ENCODE assay signal across 12 cellular contexts in genomic region chr20:49657118-49657901, GRCh38. TPM values are rescaled to one million over a fixed set of nuclear protein-coding genes. Genes with fewer than 3 reads are reported as not detected.
A peak's percentile ranks its signal among the peaks of the same experiment; 100 is the strongest.
DNase-seq lines count a peak whose midpoint lies in the region; ATAC-seq and TF ChIP-seq lines count a peak whose summit lies in the region.
"Had no signal": no experiment of that assay in that cellular context is flagged by ENCODE, and none has a peak within 500 bp of the region (broad histone marks: within the 10 kb centered on the region; RNA-seq: fewer than 3 reads in every experiment).

No MANE protein-coding gene starts in this region.

- peak overlapping the region; percentile 6 for H3K27ac ChIP-seq in upper lobe of right lung

- POLR2A ChIA-PET in activated CD4-positive, alpha-beta memory T cell treated with anti-CD3 and anti-CD28 coated beads for 36 hours (lab: Charles Lee) = interaction anchor here (0.5 to 1.3 kb wide), 4 partner anchors 12 to 450 kb away, joined by 3 to 5 read pairs (median 3); no protein-coding TSS in a partner anchor
- POLR2A ChIA-PET in activated CD4-positive, alpha-beta memory T cell treated with anti-CD3 and anti-CD28 coated beads, Interleukin-2, amount 10 ng/mL, durations not matched to agents 7 days and 5 days (lab: Charles Lee) = no interaction called here
- POLR2A ChIA-PET in naive thymus-derived CD8-positive, alpha-beta T cell (lab: Charles Lee) = no interaction called here

- H3K4me3 ChIP-seq in upper lobe of right lung = no peak overlapping the region

- H3K27me3 Mint-ChIP-seq in activated CD4-positive, alpha-beta memory T cell treated with anti-CD3 and anti-CD28 coated beads for 36 hours = no peaks in the 10 kb centered on the region
- no peaks in the 10 kb centered on the region for H3K27me3 Mint-ChIP-seq in activated CD4-positive, alpha-beta memory T cell treated with anti-CD3 and anti-CD28 coated beads, Interleukin-2, amount 10 ng/mL, durations not matched to agents 7 days and 5 days
- no peaks in the 10 kb centered on the region for H3K27me3 Mint-ChIP-seq in memory B cell
- no peaks in the 10 kb centered on the region for H3K27me3 Mint-ChIP-seq in naive thymus-derived CD8-positive, alpha-beta T cell
- H3K27me3 Mint-ChIP-seq: activated naive CD8-positive, alpha-beta T cell treated with anti-CD3 and anti-CD28 coated beads, Interleukin-2, amount 10 ng/mL, durations not matched to agents 7 days and 5 days had no signal

- H3K27me3 ChIP-seq in upper lobe of right lung = no peaks in the 10 kb centered on the region

- H3K9me3 ChIP-seq in upper lobe of right lung = no peaks in the 10 kb centered on the region

- peak; percentile 25 for DNase-seq in activated CD4-positive, alpha-beta memory T cell treated with anti-CD3 and anti-CD28 coated beads for 36 hours
- no peak for DNase-seq in activated CD4-positive, alpha-beta memory T cell treated with anti-CD3 and anti-CD28 coated beads, Interleukin-2, amount 10 ng/mL, durations not matched to agents 7 days and 5 days
- peak; percentile 32 for DNase-seq in dedifferentiated amniotic fluid mesenchymal stem cell (ENCODE audit: extremely low spot score)
- no peak for DNase-seq in memory B cell (ENCODE audit: low spot score in 2 of 2)
- DNase-seq in upper lobe of right lung = no peak
- no peak for DNase-seq in naive thymus-derived CD8-positive, alpha-beta T cell
- DNase-seq: activated naive CD8-positive, alpha-beta T cell treated with anti-CD3 and anti-CD28 coated beads, Interleukin-2, amount 10 ng/mL, durations not matched to agents 7 days and 5 days; NCI-H226; SIG-M5; stimulated activated CD4-positive, alpha-beta T cell treated with anti-CD3 and anti-CD28 coated beads, Interleukin-15, amount 100 ng/mL, for 24 hours had no signal

- intact Hi-C loops in activated CD4-positive, alpha-beta memory T cell treated with anti-CD3 and anti-CD28 coated beads for 36 hours (cut with micrococcal nuclease) = no loop called here
- intact Hi-C loops in upper lobe of right lung (cut with DNase I) = no loop called here

- no peak for TF ChIP-seq CTCF in upper lobe of right lung (IDR thresholded peaks at IDR 0.05)

- H3K4me1 Mint-ChIP-seq in activated CD4-positive, alpha-beta memory T cell treated with anti-CD3 and anti-CD28 coated beads for 36 hours (ENCODE audit: low read depth) = peaks cover 18% of the 10 kb centered on the region
- peaks cover 24% of the 10 kb centered on the region for H3K4me1 Mint-ChIP-seq in activated CD4-positive, alpha-beta memory T cell treated with anti-CD3 and anti-CD28 coated beads, Interleukin-2, amount 10 ng/mL, durations not matched to agents 7 days and 5 days
- H3K4me1 Mint-ChIP-seq in memory B cell = peaks cover 9% of the 10 kb centered on the region
- H3K4me1 Mint-ChIP-seq in naive thymus-derived CD8-positive, alpha-beta T cell = peaks cover 4 to 17% (median 9%) of the 10 kb centered on the region in 4 donors

- peaks cover 46% of the 10 kb centered on the region for H3K4me1 ChIP-seq in upper lobe of right lung

- H3K36me3 ChIP-seq in upper lobe of right lung = peaks cover 37% of the 10 kb centered on the region

- peaks cover 30% of the 10 kb centered on the region for H3K36me3 Mint-ChIP-seq in activated CD4-positive, alpha-beta memory T cell treated with anti-CD3 and anti-CD28 coated beads for 36 hours
- H3K36me3 Mint-ChIP-seq in activated CD4-positive, alpha-beta memory T cell treated with anti-CD3 and anti-CD28 coated beads, Interleukin-2, amount 10 ng/mL, durations not matched to agents 7 days and 5 days (ENCODE audit: low read depth) = peaks cover 33% of the 10 kb centered on the region
- H3K36me3 Mint-ChIP-seq in memory B cell = peaks cover 26% of the 10 kb centered on the region
- peaks cover 0 to 44% (median 25%) of the 10 kb centered on the region in 3 donors for H3K36me3 Mint-ChIP-seq in naive thymus-derived CD8-positive, alpha-beta T cell

- ATAC-seq in memory B cell (ENCODE audit: low read depth) = no peak
- ATAC-seq in upper lobe of right lung = peak; percentile 73
- ATAC-seq in HG02642 (IDR thresholded peaks at IDR 0.05; ENCODE audit: poor library complexity, unreplicated experiment) = no peak
- no peak for ATAC-seq in HG02798 (IDR thresholded peaks at IDR 0.05; ENCODE audit: poor library complexity, unreplicated experiment)
- ATAC-seq in naive thymus-derived CD8-positive, alpha-beta T cell = no peak

- CTCF ChIA-PET in activated CD4-positive, alpha-beta memory T cell treated with anti-CD3 and anti-CD28 coated beads for 36 hours (lab: Charles Lee) = interaction anchor here (1.1 kb wide), 1 partner anchor 41 kb away, joined by 3 read pairs; no protein-coding TSS in a partner anchor
- CTCF ChIA-PET in activated CD4-positive, alpha-beta memory T cell treated with anti-CD3 and anti-CD28 coated beads, Interleukin-2, amount 10 ng/mL, durations not matched to agents 7 days and 5 days (lab: Charles Lee) = interaction anchor here (0.5 kb wide), 1 partner anchor 1246 kb away, joined by 3 read pairs; no protein-coding TSS in a partner anchor

- H3K9me3 Mint-ChIP-seq in activated CD4-positive, alpha-beta memory T cell treated with anti-CD3 and anti-CD28 coated beads for 36 hours = no peaks in the 10 kb centered on the region
- H3K9me3 Mint-ChIP-seq in activated CD4-positive, alpha-beta memory T cell treated with anti-CD3 and anti-CD28 coated beads, Interleukin-2, amount 10 ng/mL, durations not matched to agents 7 days and 5 days = no peaks in the 10 kb centered on the region
- H3K9me3 Mint-ChIP-seq in memory B cell = no peaks in the 10 kb centered on the region
- H3K9me3 Mint-ChIP-seq in naive thymus-derived CD8-positive, alpha-beta T cell = no peaks in the 10 kb centered on the region
- H3K9me3 Mint-ChIP-seq: activated naive CD8-positive, alpha-beta T cell treated with anti-CD3 and anti-CD28 coated beads, Interleukin-2, amount 10 ng/mL, durations not matched to agents 7 days and 5 days had no signal

- no peak overlapping the region for H3K27ac Mint-ChIP-seq in activated CD4-positive, alpha-beta memory T cell treated with anti-CD3 and anti-CD28 coated beads for 36 hours
- no peak overlapping the region for H3K27ac Mint-ChIP-seq in activated CD4-positive, alpha-beta memory T cell treated with anti-CD3 and anti-CD28 coated beads, Interleukin-2, amount 10 ng/mL, durations not matched to agents 7 days and 5 days
- peak overlapping the region; percentile 60 for H3K27ac Mint-ChIP-seq in memory B cell
- H3K27ac Mint-ChIP-seq in naive thymus-derived CD8-positive, alpha-beta T cell = peak overlapping the region in 2 of 10 donors; percentile 8 to 61
- H3K27ac Mint-ChIP-seq: activated naive CD8-positive, alpha-beta T cell treated with anti-CD3 and anti-CD28 coated beads, Interleukin-2, amount 10 ng/mL, durations not matched to agents 7 days and 5 days had no signal

- no peak overlapping the region for H3K4me3 Mint-ChIP-seq in activated CD4-positive, alpha-beta memory T cell treated with anti-CD3 and anti-CD28 coated beads for 36 hours
- no peak overlapping the region for H3K4me3 Mint-ChIP-seq in activated CD4-positive, alpha-beta memory T cell treated with anti-CD3 and anti-CD28 coated beads, Interleukin-2, amount 10 ng/mL, durations not matched to agents 7 days and 5 days
- no peak overlapping the region for H3K4me3 Mint-ChIP-seq in memory B cell
- H3K4me3 Mint-ChIP-seq in naive thymus-derived CD8-positive, alpha-beta T cell = no peak overlapping the region
- H3K4me3 Mint-ChIP-seq: activated naive CD8-positive, alpha-beta T cell treated with anti-CD3 and anti-CD28 coated beads, Interleukin-2, amount 10 ng/mL, durations not matched to agents 7 days and 5 days had no signal

RNA-seq across cellular contexts. Expression of gene B4GALT5, which starts 56.4 kb away (rescaled TPM):
- 10 to 100 TPM; 20.9 to 21.4 TPM for total RNA-seq in activated CD4-positive, alpha-beta memory T cell treated with anti-CD3 and anti-CD28 coated beads for 36 hours
- total RNA-seq in activated CD4-positive, alpha-beta memory T cell treated with anti-CD3 and anti-CD28 coated beads, Interleukin-2, amount 10 ng/mL, durations not matched to agents 7 days and 5 days = 10 to 100 TPM; 21.6 to 22.4 TPM
- total RNA-seq in upper lobe of right lung = 46.1 TPM
- total RNA-seq in naive thymus-derived CD8-positive, alpha-beta T cell = 1 to 10 TPM; 6.0 to 6.8 TPM
- polyA plus RNA-seq in naive thymus-derived CD8-positive, alpha-beta T cell = 1 to 10 TPM in 1 of 3 donors, under 1 TPM in 2; 0.34 to 1.4 (median 0.73) TPM

Comparison
In these comparisons a context has a peak if more than half of its experiments do, and no peak if none do; other contexts are left out.
1. DNase-seq: peak in activated CD4-positive, alpha-beta memory T cell treated with anti-CD3 and anti-CD28 coated beads for 36 hours (single experiment) and dedifferentiated amniotic fluid mesenchymal stem cell (single experiment); none in activated CD4-positive, alpha-beta memory T cell treated with anti-CD3 and anti-CD28 coated beads, Interleukin-2, amount 10 ng/mL, durations not matched to agents 7 days and 5 days (single experiment), memory B cell (0 of 2), upper lobe of right lung (single experiment) and naive thymus-derived CD8-positive, alpha-beta T cell (0 of 10).